ENCODE assay signal across 28 cellular contexts in the genomic region with DNA sequence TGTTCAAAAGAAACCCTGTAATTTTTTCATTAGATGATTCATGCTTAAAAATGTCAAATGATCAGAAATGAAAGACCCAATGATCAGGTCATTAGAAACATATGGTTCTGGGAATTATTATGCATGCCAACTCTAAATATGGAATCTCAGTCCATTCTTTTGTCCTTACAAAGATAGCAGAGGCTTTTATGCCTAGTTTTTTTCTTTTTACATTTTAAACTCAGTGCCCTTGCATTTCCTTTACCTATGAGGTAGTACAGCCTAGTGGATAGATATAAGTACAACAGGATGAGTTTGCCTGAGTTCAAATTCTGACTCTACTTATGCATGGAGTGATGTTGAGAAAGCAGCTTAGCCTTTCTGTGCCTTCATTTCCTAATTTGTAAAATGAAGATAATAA.
"Had no signal": no experiment of that assay in that cellular context is flagged by ENCODE, and none has a peak within 500 bp of the region (broad histone marks: within the 10 kb centered on the region; RNA-seq: fewer than 3 reads in every experiment).

No MANE protein-coding gene starts in this region.

- H3K27me3 Mint-ChIP-seq: activated B cell treated with CpG ODN at 0.5 μM for 24 hours; activated naive CD8-positive, alpha-beta T cell; memory B cell; stimulated activated naive CD8-positive, alpha-beta T cell treated with anti-CD3 and anti-CD28 coated beads, Interleukin-15, Interleukin-2, amounts not matched to agents 100 ng/mL and 50 ng/mL, for 24 hours had no signal

- DNase-seq: activated B cell treated with CpG ODN at 0.5 μM for 24 hours; activated CD4-positive, alpha-beta T cell treated with anti-CD3 and anti-CD28 coated beads, Interleukin-2, amount 50 U/mL, for 1 hour; activated effector memory CD4-positive, alpha-beta T cell treated with Interleukin-2 at 50 U/mL for 16 hours; activated naive CD4-positive, alpha-beta T cell treated with Interleukin-2 at 50 U/mL for 16 hours; activated T-cell treated with anti-CD3 and anti-CD28 coated beads for 4 hours; adrenal gland; brain microvascular endothelial cell; head of caudate nucleus; hippocampal formation; kidney; naive thymus-derived CD8-positive, alpha-beta T cell; nucleus accumbens; psoas muscle; sigmoid colon; small intestine; stimulated activated CD4-positive, alpha-beta T cell treated with anti-CD3 and anti-CD28 coated beads, Interleukin-4, amount 100 ng/mL, for 24 hours; T-helper 1 cell; upper lobe of left lung had no signal

- ATAC-seq: esophagus mucosa; gastroesophageal sphincter; naive thymus-derived CD8-positive, alpha-beta T cell; psoas muscle; stimulated activated effector memory CD8-positive, alpha-beta T cell treated with anti-CD3 and anti-CD28 coated beads, Interleukin-12 subunit alpha, Interleukin-12 subunit beta, amount 100 ng/mL, for 72 hours had no signal

- H3K4me3 ChIP-seq: adrenal gland, gastroesophageal sphincter, psoas muscle, sigmoid colon, upper lobe of left lung, vagina had no signal

- H3K9me3 Mint-ChIP-seq: activated B cell treated with CpG ODN at 0.5 μM for 24 hours; memory B cell; naive thymus-derived CD8-positive, alpha-beta T cell; stimulated activated naive CD8-positive, alpha-beta T cell treated with anti-CD3 and anti-CD28 coated beads, Interleukin-15, Interleukin-2, amounts not matched to agents 100 ng/mL and 50 ng/mL, for 24 hours; T-helper 2 cell treated with Interferon-gamma antibody and Interleukin-4, amounts not matched to agents 5 μg/mL and 100 μg/mL, for 36 hours had no signal

- H3K27ac ChIP-seq: adrenal gland, brain microvascular endothelial cell, parathyroid adenoma, psoas muscle, upper lobe of left lung, vagina had no signal

- H2AFZ ChIP-seq: parathyroid adenoma had no signal

- H3K36me3 Mint-ChIP-seq: activated naive CD8-positive, alpha-beta T cell; memory B cell; stimulated activated effector memory CD8-positive, alpha-beta T cell treated with anti-CD3 and anti-CD28 coated beads, Interleukin-12 subunit alpha, Interleukin-12 subunit beta, amount 100 ng/mL, for 72 hours had no signal

- H3K79me2 ChIP-seq: parathyroid adenoma had no signal

- H3K4me1 Mint-ChIP-seq: activated B cell treated with CpG ODN at 0.5 μM for 24 hours; memory B cell; stimulated activated effector memory CD8-positive, alpha-beta T cell treated with anti-CD3 and anti-CD28 coated beads, Interleukin-12 subunit alpha, Interleukin-12 subunit beta, amount 100 ng/mL, for 72 hours had no signal

- H3K27me3 ChIP-seq: adrenal gland, brain microvascular endothelial cell, gastroesophageal sphincter, sigmoid colon, upper lobe of left lung, vagina had no signal

- H3K4me3 Mint-ChIP-seq: activated B cell treated with CpG ODN at 0.5 μM for 24 hours; activated naive CD8-positive, alpha-beta T cell; memory B cell; naive thymus-derived CD8-positive, alpha-beta T cell; neural crest cell; stimulated activated effector memory CD8-positive, alpha-beta T cell treated with anti-CD3 and anti-CD28 coated beads, Interleukin-12 subunit alpha, Interleukin-12 subunit beta, amount 100 ng/mL, for 72 hours; stimulated activated naive CD8-positive, alpha-beta T cell treated with anti-CD3 and anti-CD28 coated beads, Interleukin-15, Interleukin-2, amounts not matched to agents 100 ng/mL and 50 ng/mL, for 24 hours; T-helper 2 cell treated with Interferon-gamma antibody and Interleukin-4, amounts not matched to agents 5 μg/mL and 100 μg/mL, for 36 hours had no signal

- H3K4me1 ChIP-seq: parathyroid adenoma, upper lobe of left lung had no signal

- H3K36me3 ChIP-seq: adrenal gland, brain microvascular endothelial cell, gastroesophageal sphincter, sigmoid colon, upper lobe of left lung, vagina had no signal

- H3K9me3 ChIP-seq: adrenal gland, gastroesophageal sphincter, psoas muscle, sigmoid colon, upper lobe of left lung, vagina had no signal

- H3K9ac ChIP-seq: parathyroid adenoma had no signal

- H3K27ac Mint-ChIP-seq: activated B cell treated with CpG ODN at 0.5 μM for 24 hours; activated naive CD8-positive, alpha-beta T cell; memory B cell; naive thymus-derived CD8-positive, alpha-beta T cell; stimulated activated effector memory CD8-positive, alpha-beta T cell treated with anti-CD3 and anti-CD28 coated beads, Interleukin-12 subunit alpha, Interleukin-12 subunit beta, amount 100 ng/mL, for 72 hours; stimulated activated naive CD8-positive, alpha-beta T cell treated with anti-CD3 and anti-CD28 coated beads, Interleukin-15, Interleukin-2, amounts not matched to agents 100 ng/mL and 50 ng/mL, for 24 hours; T-helper 2 cell treated with Interferon-gamma antibody and Interleukin-4, amounts not matched to agents 5 μg/mL and 100 μg/mL, for 36 hours had no signal
